Comparison of ENCODE assay signal across 8 cellular contexts in genomic region chr14:53953828-53954550, GRCh38. TPM values are rescaled to one million over a fixed set of nuclear protein-coding genes. Genes with fewer than 3 reads are reported as not detected.
A peak's percentile ranks its signal among the peaks of the same experiment; 100 is the strongest.
DNase-seq lines count a peak whose midpoint lies in the region; ATAC-seq and TF ChIP-seq lines count a peak whose summit lies in the region.

No MANE protein-coding gene starts in this region.

- H3K4me3 ChIP-seq in SK-N-MC (peak overlapping the region; percentile 77), epithelial cell of proximal tubule (ENCODE audit: low read depth, low read length) (peak overlapping the region; percentile 63)

- H3K27ac ChIP-seq in SK-N-MC = no peak overlapping the region

- no peak for TF ChIP-seq CTCF in epithelial cell of proximal tubule (conservative IDR thresholded peaks at IDR 0.05; ENCODE audit: low read depth, low read length)

- ATAC-seq in Right ventricle myocardium inferior (peak; percentile 26), HG03571 (IDR thresholded peaks at IDR 0.05; ENCODE audit: unreplicated experiment) (no peak)

- H3K9me3 ChIP-seq in SK-N-MC (ENCODE audit: low read depth, low read length) = no peaks in the 10 kb centered on the region

- intact Hi-C loops in Right ventricle myocardium inferior (cut with DNase I) = loop anchor here (1.0 to 10.0 kb wide), 5 partner anchors 62 to 239 kb away; no protein-coding TSS in a partner anchor
- intact Hi-C loops in cardiac septum (cut with DNase I) = loop anchor here (5.0 to 10.0 kb wide), 4 partner anchors 218 to 419 kb away; no protein-coding TSS in a partner anchor

- DNase-seq in Right ventricle myocardium inferior (ENCODE audit: missing footprints) (no peak), cardiac septum (ENCODE audit: low spot score) (no peak), SK-N-MC (ENCODE audit: low read depth, low spot score) (no peak), epithelial cell of proximal tubule (ENCODE audit: low read depth) (no peak), myocyte (ENCODE audit: low read depth) (peak; percentile 76), pons (ENCODE audit: low spot score) (no peak), MV-4-11 (lab: John Stamatoyannopoulos, UW) (no peak)

- H3K36me3 ChIP-seq in SK-N-MC (ENCODE audit: insufficient read depth, low read length) = no peaks in the 10 kb centered on the region

- H3K9ac ChIP-seq in SK-N-MC (ENCODE audit: insufficient read length) = no peak overlapping the region

RNA-seq across cellular contexts. Expression of gene BMP4, which starts 2.6 kb away (rescaled TPM):
- total RNA-seq in Right ventricle myocardium inferior (6.1 TPM), cardiac septum (6.9 TPM), epithelial cell of proximal tubule (1.8 and 9.3 TPM in 2 replicates), myocyte (12.7 and 12.9 TPM in 2 replicates)
- polyA plus RNA-seq in myocyte (2012) = 32.3 TPM
